In genomic region chr4:169079942-169080827, GRCh38 we compare ENCODE assay signal across 8 cellular contexts.
DNase-seq lines count a peak whose midpoint lies in the region; ATAC-seq, FAIRE-seq and TF ChIP-seq lines count a peak whose summit lies in the region.

No MANE protein-coding gene starts in this region.

- POLR2A ChIA-PET in A549 (lab: Yijun Ruan, JAX), result no interaction called here
- POLR2A ChIA-PET in naive thymus-derived CD8-positive, alpha-beta T cell (lab: Charles Lee), result no interaction called here

- H3K4me3 ChIP-seq in A549, result no peak overlapping the region
- peak overlapping the region in 3 of 4 donors; percentile 13 to 25 (median 23) for H3K4me3 ChIP-seq in Peyer's patch
- peak overlapping the region in 32 of 59 donors; percentile 3 to 36 (median 23) for H3K4me3 ChIP-seq in dorsolateral prefrontal cortex
- no peak overlapping the region for H3K4me3 ChIP-seq in uterus

- no peaks in the 10 kb centered on the region for H3K9me3 ChIP-seq in A549
- H3K9me3 ChIP-seq in Peyer's patch, result no peaks in the 10 kb centered on the region
- no peaks in the 10 kb centered on the region for H3K9me3 ChIP-seq in uterus

- peaks cover 8 to 25% (median 14%) of the 10 kb centered on the region in 4 donors for H3K4me1 Mint-ChIP-seq in naive thymus-derived CD8-positive, alpha-beta T cell

- FAIRE-seq in A549 (lab: Jason Lieb, UNC), result no peak
- peak; percentile 93 for FAIRE-seq in GM18507 (lab: Jason Lieb, UNC)

- CTCF ChIA-PET in A549 (lab: Yijun Ruan, JAX), result interaction anchor here (0.6 kb wide), 1 partner anchor 27 kb away, joined by 4 read pairs; no protein-coding TSS in a partner anchor

- H3K27me3 Mint-ChIP-seq in naive thymus-derived CD8-positive, alpha-beta T cell, result peaks cover 5 to 23% (median 15%) of the 10 kb centered on the region in 5 donors

- H3K4me1 ChIP-seq in A549 (0 out of 3 replicates have a peak, but pooled peaks cover 5% of the 10 kb centered on the region), Peyer's patch (peaks cover 0 to 12% (median 0%) of the 10 kb centered on the region in 4 donors), uterus (no peaks in the 10 kb centered on the region)

- intact Hi-C loops in dorsolateral prefrontal cortex (cut with DNase I) (no loop called here), uterus (cut with DNase I; ENCODE audit: low total_unique reads) (no loop called here)

- WGBS in A549 (ENCODE audit: missing lambda C conversion rate), result 80% methylated on average over 13 of the region's 19 CpGs

- H3K36me3 ChIP-seq in Peyer's patch, result no peaks in the 10 kb centered on the region
- no peaks in the 10 kb centered on the region for H3K36me3 ChIP-seq in uterus

- H3K9me3 Mint-ChIP-seq in naive thymus-derived CD8-positive, alpha-beta T cell, result peaks cover 0 to 9% (median 0%) of the 10 kb centered on the region in 9 donors

- no peak for TF ChIP-seq RAD21 in A549 (conservative IDR thresholded peaks at IDR 0.05 in 1 of 2, IDR thresholded peaks at IDR 0.05 in 1 of 2)

- TF ChIP-seq CTCF in A549 (IDR thresholded peaks at IDR 0.05) (no peak), Peyer's patch (IDR thresholded peaks at IDR 0.05) (no peak), dorsolateral prefrontal cortex (IDR thresholded peaks at IDR 0.05 in 54 of 56, conservative IDR thresholded peaks at IDR 0.05 in 2 of 56; ENCODE audit: low read depth in 1 of 56, partially characterized antibody in 56 of 56) (no peak), uterus (IDR thresholded peaks at IDR 0.05) (no peak)

- TF ChIP-seq POLR2A in A549 (IDR thresholded peaks at IDR 0.05; ENCODE audit: low read length) (no peak), Peyer's patch (IDR thresholded peaks at IDR 0.05) (no peak), uterus (IDR thresholded peaks at IDR 0.05) (no peak)

- H3K36me3 Mint-ChIP-seq in naive thymus-derived CD8-positive, alpha-beta T cell, result peaks cover 0 to 3% (median 0%) of the 10 kb centered on the region in 3 donors

- H3K4me2 ChIP-seq in A549, result no peak overlapping the region

- H3K27me3 ChIP-seq in Peyer's patch, result no peaks in the 10 kb centered on the region
- H3K27me3 ChIP-seq in dorsolateral prefrontal cortex, result no peaks in the 10 kb centered on the region
- no peaks in the 10 kb centered on the region for H3K27me3 ChIP-seq in uterus

- peak; percentile 23 to 32; a peak in 4 of 6 replicates for ATAC-seq in A549
- ATAC-seq in HG02884 (IDR thresholded peaks at IDR 0.05; ENCODE audit: unreplicated experiment), result peak; percentile 76
- ATAC-seq in naive thymus-derived CD8-positive, alpha-beta T cell, result peak; percentile 27 to 42

- H3K27ac ChIP-seq in A549 (no peak overlapping the region), Peyer's patch (peak overlapping the region; percentile 12 to 71 (median 47)), dorsolateral prefrontal cortex (peak overlapping the region in 55 of 59 donors; percentile 9 to 84 (median 64)), uterus (peak overlapping the region; percentile 51 to 64)

- no peak for TF ChIP-seq EP300 in A549 (IDR thresholded peaks at IDR 0.05)

- H3K4me3 Mint-ChIP-seq in naive thymus-derived CD8-positive, alpha-beta T cell, result peak overlapping the region; percentile 30 to 70 (median 60)

- DNase-seq in A549 (ENCODE audit: low read depth in 1 of 2, low spot score in 1 of 2), result no peak
- peak; percentile 32 for DNase-seq in GM18507 (ENCODE audit: extremely low spot score, insufficient read length, low read depth)
- DNase-seq in Peyer's patch, result peak; percentile 52 to 62 (median 56)
- peak in 1 of 10 donors; percentile 17 for DNase-seq in dorsolateral prefrontal cortex
- peak in 1 of 10 donors; percentile 10 for DNase-seq in naive thymus-derived CD8-positive, alpha-beta T cell
- DNase-seq in uterus, result peak; percentile 30 to 35
- no peak for DNase-seq in NCI-H510A treated with DMSO at 0.1 percent for 48 hours (lab: John Stamatoyannopoulos, UW)

- peak overlapping the region in 3 of 10 donors; percentile 5 to 41 (median 32) for H3K27ac Mint-ChIP-seq in naive thymus-derived CD8-positive, alpha-beta T cell

TF ChIP-seq in A549, 52 proteins besides CTCF, POLR2A, EP300 and RAD21:
- no peak for TF ChIP-seq FOSL2 (IDR thresholded peaks at IDR 0.05)
- no peak for TF ChIP-seq FOSL2 (CRISPR knock-in tag; IDR thresholded peaks at IDR 0.05)
- no peak for TF ChIP-seq ESRRA (IDR thresholded peaks at IDR 0.05; ENCODE audit: borderline replicate concordance, low read length)
- TF ChIP-seq CBX8 (IDR thresholded peaks at IDR 0.05), result no peak
- no peak for TF ChIP-seq MYC (IDR thresholded peaks at IDR 0.05; ENCODE audit: borderline replicate concordance, low read length)
- no peak for TF ChIP-seq CBX2 (IDR thresholded peaks at IDR 0.05; ENCODE audit: borderline replicate concordance, low read depth)
- TF ChIP-seq CHD2 (IDR thresholded peaks at IDR 0.05; ENCODE audit: low read length, partially characterized antibody), result no peak
- no peak for TF ChIP-seq RCOR1 (IDR thresholded peaks at IDR 0.05; ENCODE audit: low read depth, low read length)
- no peak for TF ChIP-seq NPAS2 (CRISPR knock-in tag; IDR thresholded peaks at IDR 0.05; ENCODE audit: borderline replicate concordance)
- no peak for TF ChIP-seq ELK1 (IDR thresholded peaks at IDR 0.05; ENCODE audit: low read depth, low read length)
- TF ChIP-seq, protein P1, sequence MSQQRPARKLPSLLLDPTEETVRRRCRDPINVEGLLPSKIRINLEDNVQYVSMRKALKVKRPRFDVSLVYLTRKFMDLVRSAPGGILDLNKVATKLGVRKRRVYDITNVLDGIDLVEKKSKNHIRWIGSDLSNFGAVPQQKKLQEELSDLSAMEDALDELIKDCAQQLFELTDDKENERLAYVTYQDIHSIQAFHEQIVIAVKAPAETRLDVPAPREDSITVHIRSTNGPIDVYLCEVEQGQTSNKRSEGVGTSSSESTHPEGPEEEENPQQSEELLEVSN (IDR thresholded peaks at IDR 0.05; ENCODE audit: borderline replicate concordance, low read depth), result no peak
- TF ChIP-seq MAFK (IDR thresholded peaks at IDR 0.05; ENCODE audit: partially characterized antibody), result no peak
- no peak for TF ChIP-seq HOXB5 (CRISPR knock-in tag; IDR thresholded peaks at IDR 0.05)
- no peak for TF ChIP-seq HOXB13 (CRISPR knock-in tag; IDR thresholded peaks at IDR 0.05; ENCODE audit: low read depth)
- no peak for TF ChIP-seq REST (IDR thresholded peaks at IDR 0.05)

Comparison
In these comparisons a context has a peak if more than half of its experiments do, and no peak if none do; other contexts are left out.
1. DNase-seq: peak in GM18507 (single experiment), Peyer's patch (3 of 3) and uterus (2 of 2); none in A549 (0 of 2) and NCI-H510A treated with DMSO at 0.1 percent for 48 hours (single experiment).
2. H3K27ac ChIP-seq: peak in Peyer's patch (4 of 4), dorsolateral prefrontal cortex (55 of 59) and uterus (2 of 2); none in A549 (0 of 2).
3. H3K4me3 ChIP-seq: peak in Peyer's patch (3 of 4) and dorsolateral prefrontal cortex (32 of 59); none in A549 (single experiment) and uterus (0 of 2).
4. Peak in every context shown above with its lines, with median percentiles within 50 percentile points of each other: ATAC-seq.